Comparison of ENCODE assay signal across 8 cellular contexts in genomic region chr17:81036128-81036891, GRCh38. TPM values are rescaled to one million over a fixed set of nuclear protein-coding genes. Genes with fewer than 3 reads are reported as not detected.
DNase-seq lines count a peak whose midpoint lies in the region; TF ChIP-seq lines count a peak whose summit lies in the region.

No MANE protein-coding gene starts in this region.

- no peak for DNase-seq in CD4-positive, alpha-beta memory T cell
- DNase-seq in epithelial cell of proximal tubule (ENCODE audit: low read depth) (no peak), neural progenitor cell (ENCODE audit: low spot score) (no peak), COLO829 (ENCODE audit: low spot score) (no peak), AG20443 (ENCODE audit: low spot score) (no peak), hepatic stellate cell (ENCODE audit: low spot score) (no peak)
- no peak for DNase-seq in activated CD4-positive, alpha-beta T cell treated with anti-CD3 and anti-CD28 coated beads, Interleukin-2, amount 50 U/mL, for 1 hour

- peak overlapping the region; percentile 43 for H3K9ac ChIP-seq in neural progenitor cell

- CTCF ChIA-PET in CD4-positive, alpha-beta memory T cell (lab: Charles Lee; ENCODE audit: partially characterized antibody): interaction anchor here (1.4 kb wide), 1 partner anchor 13 kb away, joined by 8 read pairs; no protein-coding TSS in a partner anchor

- no peak overlapping the region for H2AFZ ChIP-seq in neural progenitor cell (replicated peaks)

- H3K27me3 ChIP-seq in CD4-positive, alpha-beta memory T cell (ENCODE audit: insufficient read depth, low read length): no peaks in the 10 kb centered on the region
- peaks cover 24% of the 10 kb centered on the region for H3K27me3 ChIP-seq in neural progenitor cell

- H3K36me3 Mint-ChIP-seq in CD4-positive, alpha-beta memory T cell: peaks cover 0 to 1% of the 10 kb centered on the region in 2 donors
- peaks cover 18% of the 10 kb centered on the region for H3K36me3 Mint-ChIP-seq in neural progenitor cell

- H3K4me2 ChIP-seq in neural progenitor cell: peak overlapping the region; percentile 97

- peak overlapping the region; percentile 52 to 87 (median 84) for H3K4me3 Mint-ChIP-seq in CD4-positive, alpha-beta memory T cell
- peak overlapping the region; percentile 99 for H3K4me3 Mint-ChIP-seq in neural progenitor cell

- H3K27me3 Mint-ChIP-seq in CD4-positive, alpha-beta memory T cell: peaks cover 0 to 10% of the 10 kb centered on the region in 2 donors
- H3K27me3 Mint-ChIP-seq in neural progenitor cell (ENCODE audit: insufficient read depth, low read depth): peaks cover 9% of the 10 kb centered on the region

- no peaks in the 10 kb centered on the region for H3K9me3 ChIP-seq in CD4-positive, alpha-beta memory T cell (ENCODE audit: control insufficient read depth in 1 of 2, low read length in 2 of 2)
- H3K9me3 ChIP-seq in neural progenitor cell (ENCODE audit: low read depth): no peaks in the 10 kb centered on the region

- H3K9me3 Mint-ChIP-seq in CD4-positive, alpha-beta memory T cell: no peaks in the 10 kb centered on the region
- H3K9me3 Mint-ChIP-seq in neural progenitor cell: no peaks in the 10 kb centered on the region

- peaks cover 48% of the 10 kb centered on the region for H3K79me2 ChIP-seq in neural progenitor cell (ENCODE audit: low read depth)

- no peaks in the 10 kb centered on the region for H3K36me3 ChIP-seq in CD4-positive, alpha-beta memory T cell (ENCODE audit: insufficient read depth, low read length)
- no peaks in the 10 kb centered on the region for H3K36me3 ChIP-seq in neural progenitor cell

- peaks cover 8 to 30% (median 14%) of the 10 kb centered on the region in 4 donors for H3K4me1 Mint-ChIP-seq in CD4-positive, alpha-beta memory T cell
- peaks cover 62% of the 10 kb centered on the region for H3K4me1 Mint-ChIP-seq in neural progenitor cell

- H3F3A ChIP-seq in neural progenitor cell (ENCODE audit: low read depth): no peaks in the 10 kb centered on the region

- H3K27ac ChIP-seq in CD4-positive, alpha-beta memory T cell (ENCODE audit: low read depth, low read length): no peak overlapping the region
- H3K27ac ChIP-seq in neural progenitor cell: no peak overlapping the region

- H3K4me1 ChIP-seq in CD4-positive, alpha-beta memory T cell (ENCODE audit: insufficient read depth, low read length): peaks cover 20% of the 10 kb centered on the region
- H3K4me1 ChIP-seq in neural progenitor cell: peaks cover 20% of the 10 kb centered on the region

- intact Hi-C loops in CD4-positive, alpha-beta memory T cell (cut with micrococcal nuclease): no loop called here

- H4K20me1 ChIP-seq in neural progenitor cell (ENCODE audit: low read depth): peaks cover 60% of the 10 kb centered on the region

- TF ChIP-seq CTCF in epithelial cell of proximal tubule (conservative IDR thresholded peaks at IDR 0.05; ENCODE audit: low read depth, low read length) (no peak), neural progenitor cell (IDR thresholded peaks at IDR 0.05) (no peak)

- POLR2A ChIA-PET in CD4-positive, alpha-beta memory T cell (lab: Charles Lee; ENCODE audit: partially characterized antibody): interaction anchor here (1.4 to 5.3 kb wide), 3 partner anchors 13 to 65 kb away, joined by 4 to 29 read pairs (median 6); no protein-coding TSS in a partner anchor

- H3K4me3 ChIP-seq in CD4-positive, alpha-beta memory T cell (ENCODE audit: low read length in 2 of 2): peak overlapping the region in 1 of 2 donors; percentile 35
- peak overlapping the region; percentile 64 for H3K4me3 ChIP-seq in epithelial cell of proximal tubule (ENCODE audit: low read depth, low read length)
- peak overlapping the region; percentile 91 for H3K4me3 ChIP-seq in neural progenitor cell

- peak overlapping the region in 4 of 7 donors; percentile 23 to 80 (median 58) for H3K27ac Mint-ChIP-seq in CD4-positive, alpha-beta memory T cell
- peak overlapping the region; percentile 60 for H3K27ac Mint-ChIP-seq in neural progenitor cell

TF ChIP-seq in PFSK-1, 5 proteins besides CTCF, POLR2A, EP300 and RAD21:
- TF ChIP-seq POLR2AphosphoS5 (IDR thresholded peaks at IDR 0.05; ENCODE audit: low read depth, low read length) (no peak), TAF1 (IDR thresholded peaks at IDR 0.05; ENCODE audit: borderline replicate concordance, insufficient read depth, low read length) (no peak), SIN3A (IDR thresholded peaks at IDR 0.05; ENCODE audit: borderline replicate concordance, insufficient read depth, low read length) (peak; percentile 25; the same call in 1 of the 2 replicates)

RNA-seq across cellular contexts. Expression of gene BAIAP2, which starts 1.4 kb away (rescaled TPM):
- 1 to 10 TPM; 5.4 to 7.2 TPM for total RNA-seq in CD4-positive, alpha-beta memory T cell
- 1 to 10 TPM; 2.1 to 5.6 TPM for polyA plus RNA-seq in CD4-positive, alpha-beta memory T cell
- 294 TPM for polyA plus RNA-seq in PFSK-1 (2012; ENCODE audit: insufficient read length, low read depth)
- total RNA-seq in epithelial cell of proximal tubule: 44.0 and 77.3 TPM in 2 replicates
- 15.6 and 16.1 TPM in 2 replicates for total RNA-seq in neural progenitor cell (ENCODE audit: low replicate concordance)

RNA-seq across cellular contexts. Expression of gene CHMP6, which starts 44.7 kb away (rescaled TPM):
- 10 to 100 TPM; 41.4 to 42.3 TPM for total RNA-seq in CD4-positive, alpha-beta memory T cell
- 10 to 100 TPM; 36.7 to 48.7 TPM for polyA plus RNA-seq in CD4-positive, alpha-beta memory T cell
- polyA plus RNA-seq in PFSK-1 (2012; ENCODE audit: insufficient read length, low read depth): 48.4 TPM
- total RNA-seq in epithelial cell of proximal tubule (32.6 and 35.7 TPM in 2 replicates), neural progenitor cell (ENCODE audit: low replicate concordance) (11.5 and 20.9 TPM in 2 replicates)
